8 cellular contexts compared by ENCODE assay signal in the genomic region with DNA sequence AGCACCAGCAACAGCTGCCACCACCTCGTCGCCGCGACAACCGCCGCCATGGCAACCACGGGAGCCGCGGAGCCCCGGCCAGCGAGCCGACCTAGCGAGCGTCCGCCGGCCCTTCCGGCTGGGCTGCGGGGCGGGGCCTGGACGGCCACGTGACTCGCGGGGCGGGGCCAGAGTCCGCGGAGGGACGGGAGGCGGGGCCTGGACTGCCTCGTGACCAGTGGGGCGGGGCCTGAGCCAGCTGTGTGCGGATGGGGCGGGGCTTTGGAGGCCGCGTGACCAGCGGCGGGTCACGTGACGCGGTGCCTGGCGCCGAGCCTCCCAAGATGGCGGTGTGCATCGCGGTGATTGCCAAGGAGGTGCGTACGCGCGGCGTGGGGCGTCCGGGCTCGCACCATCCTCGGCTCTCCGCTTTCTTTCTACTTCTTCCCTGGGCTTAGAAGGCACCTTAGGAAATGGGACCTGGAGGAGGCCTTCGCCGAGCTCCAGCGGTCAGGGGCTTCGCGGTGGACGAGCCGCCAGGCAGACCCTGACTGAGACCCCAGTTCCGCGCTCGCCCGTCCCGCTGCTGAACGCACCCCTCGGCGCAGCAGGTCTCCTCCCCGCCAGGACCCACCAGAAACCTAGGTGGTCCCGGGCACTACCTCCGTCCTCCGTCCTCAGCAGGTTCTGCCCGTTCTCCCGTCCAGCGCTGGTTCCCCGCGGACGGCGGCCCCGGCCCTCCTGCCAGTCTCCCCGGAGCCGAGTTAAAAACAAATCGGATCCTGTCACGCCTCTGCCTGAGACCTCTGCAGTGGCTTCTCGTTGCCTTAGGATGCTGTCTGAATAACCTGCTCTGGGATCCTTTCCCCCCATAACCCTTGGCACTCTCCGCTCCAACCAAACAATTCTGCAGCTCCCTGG. TPM values are rescaled to one million over a fixed set of nuclear protein-coding genes. Genes with fewer than 3 reads are reported as not detected.
DNase-seq lines count a peak whose midpoint lies in the region; ATAC-seq and TF ChIP-seq lines count a peak whose summit lies in the region.

A gene with protein sequence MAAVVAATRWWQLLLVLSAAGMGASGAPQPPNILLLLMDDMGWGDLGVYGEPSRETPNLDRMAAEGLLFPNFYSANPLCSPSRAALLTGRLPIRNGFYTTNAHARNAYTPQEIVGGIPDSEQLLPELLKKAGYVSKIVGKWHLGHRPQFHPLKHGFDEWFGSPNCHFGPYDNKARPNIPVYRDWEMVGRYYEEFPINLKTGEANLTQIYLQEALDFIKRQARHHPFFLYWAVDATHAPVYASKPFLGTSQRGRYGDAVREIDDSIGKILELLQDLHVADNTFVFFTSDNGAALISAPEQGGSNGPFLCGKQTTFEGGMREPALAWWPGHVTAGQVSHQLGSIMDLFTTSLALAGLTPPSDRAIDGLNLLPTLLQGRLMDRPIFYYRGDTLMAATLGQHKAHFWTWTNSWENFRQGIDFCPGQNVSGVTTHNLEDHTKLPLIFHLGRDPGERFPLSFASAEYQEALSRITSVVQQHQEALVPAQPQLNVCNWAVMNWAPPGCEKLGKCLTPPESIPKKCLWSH (minus strand): TSS at position 120 of the 900 bp plus-strand sequence. CDS start 70 bp downstream, at position 50.
A gene with protein sequence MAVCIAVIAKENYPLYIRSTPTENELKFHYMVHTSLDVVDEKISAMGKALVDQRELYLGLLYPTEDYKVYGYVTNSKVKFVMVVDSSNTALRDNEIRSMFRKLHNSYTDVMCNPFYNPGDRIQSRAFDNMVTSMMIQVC (plus strand): TSS at position 300 of the 900 bp plus-strand sequence. CDS start 24 bp downstream, at position 324.

- peak within 1 kb of the TSS; percentile 89 for H2AFZ ChIP-seq in fibroblast of lung (ENCODE audit: low read length)

- DNase-seq in Daoy (ENCODE audit: low read depth) = peak; percentile 96
- peak; percentile 95 for DNase-seq in GOT3 (lab: John Stamatoyannopoulos, UW)
- peak; percentile 99 for DNase-seq in LoVo (ENCODE audit: low spot score)
- peak; percentile 98 for DNase-seq in RWPE1 (ENCODE audit: low spot score)
- DNase-seq in fibroblast of lung (ENCODE audit: low read depth in 2 of 2) = peak; percentile 82 to 95
- peak; percentile 95 to 100 (median 98) for DNase-seq in naive thymus-derived CD8-positive, alpha-beta T cell
- peak; percentile 96 for DNase-seq in stimulated activated naive B cell treated with anti-CD40 and anti-IgM and Interleukin-4, amounts not matched to agents 10 μg/mL and 1 μg/mL and 100 μg/mL, for 72 hours

- peak within 1 kb of the TSS; percentile 96 for H3K27ac Mint-ChIP-seq in activated T-helper 17 cell treated with anti-CD3 and anti-CD28 coated beads, Interleukin-2, amount 50 U/mL, for 72 hours
- H3K27ac Mint-ChIP-seq in naive thymus-derived CD8-positive, alpha-beta T cell = peak within 1 kb of the TSS; percentile 93 to 99 (median 96)
- H3K27ac Mint-ChIP-seq in stimulated activated naive B cell treated with anti-CD40 and anti-IgM and Interleukin-4, amounts not matched to agents 10 μg/mL and 1 μg/mL and 100 μg/mL, for 72 hours = peak within 1 kb of the TSS; percentile 89

- H3K4me3 Mint-ChIP-seq in activated T-helper 17 cell treated with anti-CD3 and anti-CD28 coated beads, Interleukin-2, amount 50 U/mL, for 72 hours = peak within 1 kb of the TSS; percentile 95
- H3K4me3 Mint-ChIP-seq in naive thymus-derived CD8-positive, alpha-beta T cell = peak within 1 kb of the TSS; percentile 95 to 100 (median 98)
- peak within 1 kb of the TSS; percentile 91 to 93 for H3K4me3 Mint-ChIP-seq in stimulated activated naive B cell treated with anti-CD40 and anti-IgM and Interleukin-4, amounts not matched to agents 10 μg/mL and 1 μg/mL and 100 μg/mL, for 72 hours

- no peaks in the 10 kb centered on the region for H3K27me3 Mint-ChIP-seq in activated T-helper 17 cell treated with anti-CD3 and anti-CD28 coated beads, Interleukin-2, amount 50 U/mL, for 72 hours
- no peaks in the 10 kb centered on the region for H3K27me3 Mint-ChIP-seq in naive thymus-derived CD8-positive, alpha-beta T cell
- no peaks in the 10 kb centered on the region for H3K27me3 Mint-ChIP-seq in stimulated activated naive B cell treated with anti-CD40 and anti-IgM and Interleukin-4, amounts not matched to agents 10 μg/mL and 1 μg/mL and 100 μg/mL, for 72 hours

- H3K9ac ChIP-seq in fibroblast of lung (ENCODE audit: insufficient read depth, low read length) = peak within 1 kb of the TSS; percentile 71

- peaks cover 35% of the 10 kb centered on the region for H3K36me3 Mint-ChIP-seq in activated T-helper 17 cell treated with anti-CD3 and anti-CD28 coated beads, Interleukin-2, amount 50 U/mL, for 72 hours (ENCODE audit: low read depth)
- H3K36me3 Mint-ChIP-seq in naive thymus-derived CD8-positive, alpha-beta T cell = peaks cover 0 to 35% (median 0%) of the 10 kb centered on the region in 3 donors
- peaks cover 10 to 26% of the 10 kb centered on the region in 2 donors for H3K36me3 Mint-ChIP-seq in stimulated activated naive B cell treated with anti-CD40 and anti-IgM and Interleukin-4, amounts not matched to agents 10 μg/mL and 1 μg/mL and 100 μg/mL, for 72 hours

- H3K9me3 Mint-ChIP-seq in activated T-helper 17 cell treated with anti-CD3 and anti-CD28 coated beads, Interleukin-2, amount 50 U/mL, for 72 hours = no peaks in the 10 kb centered on the region
- no peaks in the 10 kb centered on the region for H3K9me3 Mint-ChIP-seq in naive thymus-derived CD8-positive, alpha-beta T cell
- H3K9me3 Mint-ChIP-seq in stimulated activated naive B cell treated with anti-CD40 and anti-IgM and Interleukin-4, amounts not matched to agents 10 μg/mL and 1 μg/mL and 100 μg/mL, for 72 hours = no peaks in the 10 kb centered on the region

- H3K36me3 ChIP-seq in fibroblast of lung (ENCODE audit: control insufficient read depth, insufficient read depth, low read length) = peaks cover 4% of the 10 kb centered on the region

- peaks cover 4% of the 10 kb centered on the region for H3K4me1 ChIP-seq in fibroblast of lung (ENCODE audit: control insufficient read depth, extremely low read depth, insufficient read depth, low read length)

- H3K4me2 ChIP-seq in fibroblast of lung (ENCODE audit: extremely low read depth, insufficient read depth, low read length) = peak within 1 kb of the TSS; percentile 86

- no peaks in the 10 kb centered on the region for H3K27me3 ChIP-seq in fibroblast of lung (ENCODE audit: control insufficient read depth, insufficient read depth, low read length)

- POLR2A ChIA-PET in RWPE1 (lab: Yijun Ruan, JAX; ENCODE audit: low non-redundant PET) = no interaction called here
- POLR2A ChIA-PET in naive thymus-derived CD8-positive, alpha-beta T cell (lab: Charles Lee) = interaction anchor here (0.6 to 3.2 kb wide), 30 partner anchors 10 to 360 kb away, joined by 3 to 59 read pairs (median 5); a partner anchor contains a TSS

- H4K20me1 ChIP-seq in fibroblast of lung (ENCODE audit: control insufficient read depth, extremely low read depth, insufficient read depth, low read length) = no peaks in the 10 kb centered on the region

- peaks cover 14% of the 10 kb centered on the region for H3K4me1 Mint-ChIP-seq in activated T-helper 17 cell treated with anti-CD3 and anti-CD28 coated beads, Interleukin-2, amount 50 U/mL, for 72 hours
- peaks cover 23 to 48% (median 33%) of the 10 kb centered on the region in 4 donors for H3K4me1 Mint-ChIP-seq in naive thymus-derived CD8-positive, alpha-beta T cell
- peaks cover 28 to 43% of the 10 kb centered on the region in 2 donors for H3K4me1 Mint-ChIP-seq in stimulated activated naive B cell treated with anti-CD40 and anti-IgM and Interleukin-4, amounts not matched to agents 10 μg/mL and 1 μg/mL and 100 μg/mL, for 72 hours

- H3K27ac ChIP-seq in RWPE1 (peak within 1 kb of the TSS; percentile 74), fibroblast of lung (ENCODE audit: insufficient read depth, low read length) (peak within 1 kb of the TSS; percentile 53)

- CTCF ChIA-PET in RWPE1 (lab: Yijun Ruan, JAX) = interaction anchor here (0.6 to 1.6 kb wide), 7 partner anchors 17 to 295 kb away, joined by 3 to 7 read pairs (median 4); no protein-coding TSS in a partner anchor

- H3K9me3 ChIP-seq in fibroblast of lung (ENCODE audit: control insufficient read depth, insufficient read depth, low read depth, low read length) = no peaks in the 10 kb centered on the region

- peaks cover 5% of the 10 kb centered on the region for H3K79me2 ChIP-seq in fibroblast of lung (ENCODE audit: control insufficient read depth, insufficient read depth, low read length)

- H3K4me3 ChIP-seq in fibroblast of lung (replicated peaks in 1 of 4; ENCODE audit: control extremely low read depth in 1 of 4, insufficient read depth in 1 of 4, low read depth in 3 of 4, low read length in 4 of 4) = peak within 1 kb of the TSS; percentile 90 to 97 (median 92)

- ATAC-seq in activated T-helper 17 cell treated with anti-CD3 and anti-CD28 coated beads, Interleukin-2, amount 50 U/mL, for 72 hours (replicated peaks) = peak; percentile 86
- peak; percentile 84 to 86 for ATAC-seq in naive thymus-derived CD8-positive, alpha-beta T cell
- ATAC-seq in stimulated activated naive B cell treated with anti-CD40 and anti-IgM and Interleukin-4, amounts not matched to agents 10 μg/mL and 1 μg/mL and 100 μg/mL, for 72 hours (replicated peaks) = peak; percentile 78 to 84

- TF ChIP-seq CTCF in RWPE1 (conservative IDR thresholded peaks at IDR 0.05; ENCODE audit: low read depth) (no peak), fibroblast of lung (conservative IDR thresholded peaks at IDR 0.05 in 1 of 2, IDR thresholded peaks at IDR 0.05 in 1 of 2; ENCODE audit: low read depth in 1 of 2, low read length in 2 of 2) (no peak)

RNA-seq across cellular contexts. Expression of the first gene that starts in this region (rescaled TPM):
- total RNA-seq in Daoy (2014; rRNA removed; shearing (Covaris generic)) = 4.5 and 8.4 TPM in 2 replicates
- total RNA-seq in activated T-helper 17 cell treated with anti-CD3 and anti-CD28 coated beads, Interleukin-2, amount 50 U/mL, for 72 hours = 10 to 100 TPM; 37.6 to 73.0 TPM
- total RNA-seq in fibroblast of lung = 20.8 and 29.6 TPM in 2 replicates
- 8.6 and 10.6 TPM in 2 replicates for polyA plus RNA-seq in fibroblast of lung
- 26.6 and 42.5 TPM in 2 replicates for polyA plus RNA-seq in fibroblast of lung (2012)
- polyA minus RNA-seq in fibroblast of lung (ENCODE audit: low replicate concordance) = 14.6 and 37.4 TPM in 2 replicates
- 10 to 100 TPM; 48.6 to 53.5 TPM for total RNA-seq in naive thymus-derived CD8-positive, alpha-beta T cell
- 10 to 100 TPM in 2 of 3 donors, 1 to 10 TPM in 1; 7.8 to 11.9 (median 11.8) TPM for polyA plus RNA-seq in naive thymus-derived CD8-positive, alpha-beta T cell

RNA-seq across cellular contexts. Expression of the second gene that starts in this region (rescaled TPM):
- total RNA-seq in Daoy (2014; rRNA removed; shearing (Covaris generic)) = 27.7 and 31.6 TPM in 2 replicates
- total RNA-seq in activated T-helper 17 cell treated with anti-CD3 and anti-CD28 coated beads, Interleukin-2, amount 50 U/mL, for 72 hours = 10 to 100 TPM; 51.1 to 73.9 TPM
- total RNA-seq in fibroblast of lung = 46.5 and 47.7 TPM in 2 replicates
- 63.7 and 78.6 TPM in 2 replicates for polyA plus RNA-seq in fibroblast of lung
- 190 and 225 TPM in 2 replicates for polyA plus RNA-seq in fibroblast of lung (2012)
- 164 and 219 TPM in 2 replicates for polyA minus RNA-seq in fibroblast of lung (ENCODE audit: low replicate concordance)
- 10 to 100 TPM; 70.0 to 76.3 TPM for total RNA-seq in naive thymus-derived CD8-positive, alpha-beta T cell
- polyA plus RNA-seq in naive thymus-derived CD8-positive, alpha-beta T cell = 10 to 100 TPM; 81.8 to 86.5 (median 82.1) TPM

Comparison
In these comparisons a context has a peak if more than half of its experiments do, and no peak if none do; other contexts are left out.
1. Peak in every context shown above with its lines: DNase-seq, ATAC-seq, H3K4me3 ChIP-seq and H3K27ac ChIP-seq.